ENCODE assay signal across 8 cellular contexts in the genomic region with DNA sequence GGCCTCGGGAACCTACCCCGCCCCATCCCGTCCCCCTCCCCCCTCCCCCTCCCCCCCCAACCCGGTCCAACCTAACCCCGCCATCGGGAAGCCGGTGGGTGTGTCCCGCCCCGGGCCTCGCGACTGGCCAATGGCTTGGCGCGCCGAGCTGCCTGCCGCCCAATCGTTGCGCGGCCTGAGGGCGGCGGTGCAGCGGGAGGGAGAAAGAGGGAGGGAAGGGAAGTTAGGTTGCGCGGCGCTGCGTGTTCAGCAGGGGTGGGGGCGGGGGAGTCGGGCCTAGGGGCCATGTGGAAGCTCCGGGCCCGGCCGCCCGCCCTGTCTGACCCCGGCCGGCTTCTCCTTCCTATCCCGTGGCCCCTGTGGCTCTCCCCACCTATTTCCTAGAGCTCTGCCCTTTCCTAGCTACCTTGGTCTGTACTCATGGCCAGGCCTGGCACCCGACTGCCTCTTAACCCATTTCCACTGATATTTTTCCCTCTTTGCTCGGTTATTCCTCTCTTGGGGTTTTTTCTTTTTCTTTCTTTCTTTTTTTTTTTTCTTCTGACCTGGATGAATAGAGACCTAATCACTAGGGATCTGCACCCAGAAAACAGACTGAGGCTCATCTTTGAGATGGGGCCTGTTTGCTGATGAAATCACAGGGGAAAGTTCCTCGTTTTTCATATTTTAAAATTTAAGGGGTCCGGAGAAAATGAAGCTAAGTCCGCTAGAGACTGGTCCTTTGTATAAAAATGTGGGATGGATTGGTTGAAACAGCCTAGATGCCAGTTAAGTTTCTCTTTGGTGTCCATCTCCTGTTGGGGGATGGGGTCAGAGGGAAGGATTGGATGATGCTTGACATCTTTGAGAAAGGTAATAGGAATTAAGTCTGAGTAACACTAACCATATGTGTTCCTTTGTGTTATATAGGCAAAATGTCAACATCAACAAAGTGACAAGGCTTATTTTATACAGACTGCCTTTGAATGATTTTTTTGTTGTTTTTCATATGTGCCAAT. TPM values are rescaled to one million over a fixed set of nuclear protein-coding genes. Genes with fewer than 3 reads are reported as not detected.
DNase-seq lines count a peak whose midpoint lies in the region; ATAC-seq and TF ChIP-seq lines count a peak whose summit lies in the region.

No MANE protein-coding gene starts in this region.

- peaks cover 49% of the 10 kb centered on the region for H3K36me3 ChIP-seq in A673 (ENCODE audit: insufficient read depth, low read length, poor library complexity, severe bottlenecking)

- peak; percentile 95 for DNase-seq in A673 (ENCODE audit: low spot score)
- peak; percentile 98 for DNase-seq in NCI-H226
- DNase-seq in activated CD4-positive, CD25-positive, alpha-beta regulatory T cell treated with anti-CD3 and anti-CD28 coated beads, Interleukin-2, amount 50 U/mL, for 16 hours (ENCODE audit: low read depth, low spot score), result peak; percentile 84
- DNase-seq in central memory CD8-positive, alpha-beta T cell (ENCODE audit: low spot score in 2 of 2), result peak; percentile 64 to 71
- DNase-seq in islet precursor cell, result peak; percentile 100
- DNase-seq in stimulated activated CD4-positive, alpha-beta T cell treated with anti-CD3 and anti-CD28 coated beads, Interleukin-12 subunit alpha, Interleukin-12 subunit beta, amount 100 ng/mL, for 24 hours (ENCODE audit: low read depth in 2 of 2), result peak; percentile 91 to 94

- H3K27me3 ChIP-seq in A673 (replicated peaks; ENCODE audit: insufficient read depth, low read depth, low read length, poor library complexity), result no peaks in the 10 kb centered on the region

- ATAC-seq in GM18870 (IDR thresholded peaks at IDR 0.05; ENCODE audit: unreplicated experiment) (peak; percentile 38), HG03159 (IDR thresholded peaks at IDR 0.05; ENCODE audit: unreplicated experiment) (peak; percentile 46)
- peak; percentile 42 for ATAC-seq in central memory CD8-positive, alpha-beta T cell (replicated peaks; ENCODE audit: extremely low read depth, poor library complexity, severe bottlenecking)

- POLR2A ChIA-PET in A673 (lab: Charles Lee; ENCODE audit: low non-redundant PET), result no interaction called here

- peak overlapping the region; percentile 90 for H3K27ac Mint-ChIP-seq in central memory CD8-positive, alpha-beta T cell (ENCODE audit: low read depth)

- intact Hi-C loops in A673 (cut with micrococcal nuclease; ENCODE audit: unreplicated experiment), result no loop called here

- H3K27ac ChIP-seq in A673 (ENCODE audit: low read depth, low read length, poor library complexity, severe bottlenecking), result peak overlapping the region; percentile 85

- H3K27me3 Mint-ChIP-seq in central memory CD8-positive, alpha-beta T cell, result no peaks in the 10 kb centered on the region

- H3K4me3 ChIP-seq in A673 (ENCODE audit: low read depth, low read length, poor library complexity, severe bottlenecking), result peak overlapping the region; percentile 69

- H3K4me3 Mint-ChIP-seq in central memory CD8-positive, alpha-beta T cell, result peak overlapping the region; percentile 85

- H3K4me1 ChIP-seq in A673 (ENCODE audit: insufficient read depth, low read length, poor library complexity, severe bottlenecking), result peaks cover 22% of the 10 kb centered on the region

- TF ChIP-seq CTCF in A673 (conservative IDR thresholded peaks at IDR 0.05; ENCODE audit: low read depth, low read length), result no peak

- TSS peak; percentile 48 for BruUV-seq in A673 (replicated peaks; lab: Mats Ljungman, UMichigan)

- no peaks in the 10 kb centered on the region for H3K9me3 Mint-ChIP-seq in central memory CD8-positive, alpha-beta T cell

- no peaks in the 10 kb centered on the region for H3K9me3 ChIP-seq in A673 (ENCODE audit: low read depth, low read length, poor library complexity, severe bottlenecking)

- peaks cover 50% of the 10 kb centered on the region for H3K4me1 Mint-ChIP-seq in central memory CD8-positive, alpha-beta T cell

- CTCF ChIA-PET in A673 (lab: Charles Lee), result no interaction called here

- peaks cover 50% of the 10 kb centered on the region for H3K36me3 Mint-ChIP-seq in central memory CD8-positive, alpha-beta T cell (ENCODE audit: insufficient read depth)

RNA-seq across cellular contexts. Expression of gene KPNB1, which starts 1.1 kb away (rescaled TPM):
- 429 and 452 TPM in 2 replicates for total RNA-seq in A673 (2021)

RNA-seq across cellular contexts. Expression of gene TBKBP1, which starts 43.1 kb away (rescaled TPM):
- 21.1 and 25.3 TPM in 2 replicates for total RNA-seq in A673 (2021)

Comparison
In these comparisons a context has a peak if more than half of its experiments do, and no peak if none do; other contexts are left out.
1. Peak in every context shown above with its lines: DNase-seq, ATAC-seq, H3K4me3 ChIP-seq and H3K27ac ChIP-seq.